Comparison of ENCODE assay signal across 9 cellular contexts in the genomic region with DNA sequence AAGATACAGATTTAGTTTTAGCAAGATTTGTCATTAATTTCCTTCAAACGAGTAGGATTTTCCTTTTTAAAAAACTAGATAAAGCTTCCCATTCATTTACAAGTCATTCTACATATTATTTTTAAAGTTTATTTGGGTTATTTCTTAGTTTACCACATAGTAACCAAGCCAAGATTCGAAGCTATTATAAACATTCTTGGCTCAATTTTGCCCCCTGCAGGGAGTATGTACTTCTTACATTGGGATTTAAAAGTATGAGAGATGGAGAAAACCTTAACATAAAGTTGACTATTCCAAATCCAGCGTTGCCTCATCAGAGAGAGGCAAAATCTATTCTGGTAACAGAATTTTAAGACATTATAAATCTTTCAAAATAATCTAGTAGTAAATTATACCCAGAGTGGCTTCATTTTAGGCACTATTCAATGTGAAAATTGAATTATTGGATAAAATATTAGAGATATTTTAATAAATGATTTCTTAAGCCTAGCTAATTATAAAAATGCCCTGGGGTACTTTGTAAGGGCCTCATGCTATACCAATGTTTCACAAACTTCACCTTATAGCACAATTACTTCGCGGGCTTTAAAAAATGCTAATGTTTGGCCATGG. TPM values are rescaled to one million over a fixed set of nuclear protein-coding genes. Genes with fewer than 3 reads are reported as not detected.
DNase-seq lines count a peak whose midpoint lies in the region; ATAC-seq and TF ChIP-seq lines count a peak whose summit lies in the region.
"Had no signal": no experiment of that assay in that cellular context is flagged by ENCODE, and none has a peak within 500 bp of the region (broad histone marks: within the 10 kb centered on the region; RNA-seq: fewer than 3 reads in every experiment).

No MANE protein-coding gene starts in this region.

- no peaks in the 10 kb centered on the region for H3K79me2 ChIP-seq in SK-N-SH (ENCODE audit: insufficient read depth)

- no peaks in the 10 kb centered on the region; a peak in 1 of 4 replicates for H3K4me1 ChIP-seq in SK-N-SH (ENCODE audit: control insufficient read depth in 1 of 2, insufficient read depth in 2 of 2, low read depth in 1 of 2, low read length in 1 of 2)
- H3K4me1 ChIP-seq in neuronal stem cell (ENCODE audit: control insufficient read depth in 2 of 2, insufficient read depth in 1 of 2, low read depth in 1 of 2, low read length in 2 of 2), result no peaks in the 10 kb centered on the region

- H3K9me3 ChIP-seq in SK-N-SH (no peaks in the 10 kb centered on the region), neuronal stem cell (replicated peaks in 1 of 2; ENCODE audit: control insufficient read depth in 2 of 2, insufficient read depth in 1 of 2, low read depth in 1 of 2, low read length in 2 of 2) (peaks cover 4 to 21% of the 10 kb centered on the region in 2 donors)

- no peak overlapping the region for H3K4me3 Mint-ChIP-seq in natural killer cell

- ATAC-seq in natural killer cell (no peak), GM19395 (IDR thresholded peaks at IDR 0.05; ENCODE audit: unreplicated experiment) (no peak)

- H3K4me2 ChIP-seq in SK-N-SH (no peak overlapping the region), neuronal stem cell (ENCODE audit: insufficient read depth, low read length, poor library complexity, severe bottlenecking) (no peak overlapping the region)

- H3K4ac ChIP-seq in neuronal stem cell (ENCODE audit: low read length), result no peak overlapping the region

- POLR2A ChIA-PET in SK-N-SH (lab: Yijun Ruan, JAX), result no interaction called here

- H3K9ac ChIP-seq in SK-N-SH (no peak overlapping the region), neuronal stem cell (ENCODE audit: low read depth, low read length, poor library complexity) (no peak overlapping the region)

- no peak for TF ChIP-seq EP300 in SK-N-SH (IDR thresholded peaks at IDR 0.05; ENCODE audit: borderline replicate concordance in 1 of 2, low read depth in 1 of 2, low read length in 1 of 2)

- H3K27me3 Mint-ChIP-seq in natural killer cell (ENCODE audit: low read depth in 2 of 2), result no peaks in the 10 kb centered on the region

- H3K27me3 ChIP-seq in SK-N-SH (ENCODE audit: insufficient read depth) (peaks cover 5% of the 10 kb centered on the region; the same call in 1 of the 2 replicates), neuronal stem cell (ENCODE audit: control insufficient read depth in 3 of 3, insufficient read depth in 3 of 3, low read depth in 1 of 3, low read length in 3 of 3) (no peaks in the 10 kb centered on the region)

- no peaks in the 10 kb centered on the region for H3K9me2 ChIP-seq in SK-N-SH

- H3K4me1 Mint-ChIP-seq in natural killer cell, result no peaks in the 10 kb centered on the region

- no peak overlapping the region for H3K27ac Mint-ChIP-seq in natural killer cell

- H3K36me3 Mint-ChIP-seq in natural killer cell, result no peaks in the 10 kb centered on the region

- no peak overlapping the region for H2BK120ac ChIP-seq in neuronal stem cell (ENCODE audit: low read depth, low read length)

- no peak overlapping the region for H2AFZ ChIP-seq in SK-N-SH (ENCODE audit: low read depth)
- H2AFZ ChIP-seq in neuronal stem cell (ENCODE audit: low read length), result no peak overlapping the region

- no peaks in the 10 kb centered on the region for H3K36me3 ChIP-seq in SK-N-SH (replicated peaks in 1 of 2; ENCODE audit: control insufficient read depth in 1 of 2, insufficient read depth in 2 of 2, low read length in 1 of 2)
- peaks cover 4 to 25% of the 10 kb centered on the region in 2 donors for H3K36me3 ChIP-seq in neuronal stem cell (replicated peaks in 1 of 2; ENCODE audit: control insufficient read depth in 2 of 2, insufficient read depth in 2 of 2, low read length in 2 of 2)

- H3K4me3 ChIP-seq in SK-N-SH (ENCODE audit: low read depth in 2 of 2, low read length in 1 of 2), result no peak overlapping the region
- no peak overlapping the region for H3K4me3 ChIP-seq in neuronal stem cell (ENCODE audit: low read length in 2 of 2)
- H3K4me3 ChIP-seq: lung had no signal

- CTCF ChIA-PET in SK-N-SH (lab: Yijun Ruan, JAX), result interaction anchor here (0.6 to 1.4 kb wide), 9 partner anchors 9 to 936 kb away, joined by 3 to 5 read pairs (median 4); no protein-coding TSS in a partner anchor

- intact Hi-C loops in natural killer cell (cut with micrococcal nuclease), result no loop called here

- no peak overlapping the region for H2BK15ac ChIP-seq in neuronal stem cell (ENCODE audit: low read length)

- H4K91ac ChIP-seq in neuronal stem cell (ENCODE audit: low read depth, low read length, poor library complexity), result no peak overlapping the region

- peaks cover 4 to 16% of the 10 kb centered on the region in 2 donors for H3K9me3 Mint-ChIP-seq in natural killer cell

- peak; percentile 13 for DNase-seq in CD1c-positive myeloid dendritic cell (ENCODE audit: extremely low spot score)
- DNase-seq in HCEC 1CT, result peak; percentile 61
- DNase-seq in SK-N-SH, result peak; percentile 7
- peak; percentile 6 for DNase-seq in hepatic stellate cell (ENCODE audit: low spot score)
- DNase-seq in natural killer cell, result no peak
- DNase-seq in T-helper 9 cell, result no peak
- no peak for DNase-seq in neuronal stem cell (ENCODE audit: low spot score)

- H4K20me1 ChIP-seq in SK-N-SH (ENCODE audit: insufficient read depth), result no peaks in the 10 kb centered on the region

- TF ChIP-seq RAD21 in SK-N-SH (IDR thresholded peaks at IDR 0.05; ENCODE audit: low read length), result peak; percentile 54

- peak; percentile 58 for TF ChIP-seq CTCF in SK-N-SH (IDR thresholded peaks at IDR 0.05)
- no peak for TF ChIP-seq CTCF in natural killer cell (IDR thresholded peaks at IDR 0.05)

- no peaks in the 10 kb centered on the region for H3F3A ChIP-seq in SK-N-SH (replicated peaks; ENCODE audit: insufficient read depth)

- no peak overlapping the region for H3K27ac ChIP-seq in SK-N-SH (ENCODE audit: low read depth in 2 of 2, low read length in 1 of 2)
- no peak overlapping the region for H3K27ac ChIP-seq in neuronal stem cell (replicated peaks; ENCODE audit: low read length)

- H3K79me1 ChIP-seq in neuronal stem cell (ENCODE audit: low read depth, low read length), result no peaks in the 10 kb centered on the region

- H3K23ac ChIP-seq in neuronal stem cell (ENCODE audit: low read depth, low read length, poor library complexity), result no peak overlapping the region

- no peak overlapping the region for H4K8ac ChIP-seq in neuronal stem cell (ENCODE audit: low read depth, low read length)

- H2AK5ac ChIP-seq in neuronal stem cell (ENCODE audit: low read depth, low read length), result no peak overlapping the region

- H3K18ac ChIP-seq in neuronal stem cell (ENCODE audit: low read length), result no peak overlapping the region

- no peak overlapping the region for H2BK5ac ChIP-seq in neuronal stem cell (ENCODE audit: low read length)

- no peak overlapping the region for H2BK12ac ChIP-seq in neuronal stem cell (ENCODE audit: low read length)

- H3K14ac ChIP-seq in neuronal stem cell (ENCODE audit: low read length), result no peak overlapping the region

- 30% methylated on average over 5 of the region's 5 CpGs for WGBS in SK-N-SH (ENCODE audit: low lambda C conversion rate)
- WGBS in neuronal stem cell (ENCODE audit: extremely low coverage in 2 of 2, insufficient read length in 2 of 2, insufficient replicate concordance in 1 of 2), 2 donors, result no CpG with 5 or more reads among the region's 5 CpGs

TF ChIP-seq in SK-N-SH, 30 proteins besides CTCF, POLR2A, EP300 and RAD21:
- TF ChIP-seq SMC3 (IDR thresholded peaks at IDR 0.05; ENCODE audit: low read depth, low read length) (peak; percentile 33), FOXM1 (IDR thresholded peaks at IDR 0.05; ENCODE audit: low read depth) (no peak)

RNA-seq across cellular contexts. Expression of gene FBN2, which starts 39.1 kb away (rescaled TPM):
- polyA plus RNA-seq in SK-N-SH (2012; rRNA removed), result 2.2 and 5.0 TPM in 2 replicates
- polyA plus RNA-seq in SK-N-SH (2012; cell fraction: cytosol; rRNA removed), result 4.3 and 7.1 TPM in 2 replicates
- 4.5 and 5.6 TPM in 2 replicates for polyA plus RNA-seq in SK-N-SH (2012; cell fraction: nucleus; rRNA removed)
- under 1 TPM; 0.31 to 0.70 (median 0.58) TPM for total RNA-seq in natural killer cell
- 27.4 TPM for polyA plus RNA-seq in neuronal stem cell (2013, experiment 1 of 2)
- polyA plus RNA-seq in neuronal stem cell (2013, experiment 2 of 2), result 27.0 TPM

Comparison
In these comparisons a context has a peak if more than half of its experiments do, and no peak if none do; other contexts are left out.
1. DNase-seq: peak in CD1c-positive myeloid dendritic cell (single experiment), HCEC 1CT (single experiment), SK-N-SH (single experiment) and hepatic stellate cell (single experiment); none in natural killer cell (single experiment), T-helper 9 cell (single experiment) and neuronal stem cell (single experiment).